ENCODE assay signal across 2 cellular contexts in the genomic region with DNA sequence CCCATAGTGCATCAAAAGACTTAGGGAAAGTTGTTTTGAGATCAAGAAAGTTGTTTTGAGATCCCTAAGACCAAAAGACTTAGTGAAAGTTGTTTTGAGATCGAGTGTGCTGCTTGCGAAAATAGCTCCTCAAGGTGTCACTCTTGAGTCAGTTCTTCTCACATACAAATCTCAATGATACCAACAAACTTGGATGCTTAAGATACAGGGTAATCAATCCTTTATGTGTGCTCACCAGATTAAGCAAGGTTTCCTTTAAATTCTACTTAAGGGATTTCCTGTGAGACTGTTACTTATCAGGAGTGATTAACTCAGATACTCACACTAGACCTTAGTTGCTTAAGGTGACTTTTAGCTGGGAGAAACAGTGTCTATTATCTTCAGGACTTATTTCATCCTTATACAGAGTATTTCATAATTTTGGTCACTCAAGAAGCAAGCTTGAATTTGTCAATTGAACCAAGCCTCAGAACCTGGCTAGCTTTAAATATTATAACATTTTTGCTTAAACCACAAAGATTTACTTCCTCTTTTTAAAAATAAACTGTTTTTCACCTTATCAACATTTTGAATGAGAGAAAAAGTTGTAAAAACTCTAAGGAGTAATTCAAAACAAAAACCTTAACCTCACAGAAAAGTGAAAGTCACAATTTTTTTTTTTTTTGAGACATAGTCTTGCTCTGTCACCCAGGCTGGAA.
A peak's percentile ranks its signal among the peaks of the same experiment; 100 is the strongest.
TF ChIP-seq lines count a peak whose summit lies in the region.

No MANE protein-coding gene starts in this region.

TF ChIP-seq in GM12891, 5 proteins besides CTCF, POLR2A, EP300 and RAD21 (continued from another document):
- TF ChIP-seq SPI1 (IDR thresholded peaks at IDR 0.05; ENCODE audit: low read depth, low read length): no peak
- no peak for TF ChIP-seq PAX5 (IDR thresholded peaks at IDR 0.05; ENCODE audit: insufficient read depth, low read length, severe bottlenecking)
- TF ChIP-seq POLR2AphosphoS5 (IDR thresholded peaks at IDR 0.05; ENCODE audit: low read depth, low read length): no peak
- TF ChIP-seq POU2F2 (IDR thresholded peaks at IDR 0.05; ENCODE audit: low read depth, low read length): no peak

TF ChIP-seq in K562, 482 proteins besides CTCF, POLR2A, EP300 and RAD21 (continued from another document and continues in another):
- TF ChIP-seq, protein P1, sequence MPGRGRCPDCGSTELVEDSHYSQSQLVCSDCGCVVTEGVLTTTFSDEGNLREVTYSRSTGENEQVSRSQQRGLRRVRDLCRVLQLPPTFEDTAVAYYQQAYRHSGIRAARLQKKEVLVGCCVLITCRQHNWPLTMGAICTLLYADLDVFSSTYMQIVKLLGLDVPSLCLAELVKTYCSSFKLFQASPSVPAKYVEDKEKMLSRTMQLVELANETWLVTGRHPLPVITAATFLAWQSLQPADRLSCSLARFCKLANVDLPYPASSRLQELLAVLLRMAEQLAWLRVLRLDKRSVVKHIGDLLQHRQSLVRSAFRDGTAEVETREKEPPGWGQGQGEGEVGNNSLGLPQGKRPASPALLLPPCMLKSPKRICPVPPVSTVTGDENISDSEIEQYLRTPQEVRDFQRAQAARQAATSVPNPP (IDR thresholded peaks at IDR 0.05; ENCODE audit: borderline replicate concordance, insufficient read depth, insufficient read length): no peak
- TF ChIP-seq RCOR1 (IDR thresholded peaks at IDR 0.05; ENCODE audit: borderline replicate concordance in 1 of 2, low read depth in 2 of 2, low read length in 2 of 2): peak in 1 of 2 experiments; percentile 22; a peak in 2 of 4 replicates
- TF ChIP-seq, protein P2, sequence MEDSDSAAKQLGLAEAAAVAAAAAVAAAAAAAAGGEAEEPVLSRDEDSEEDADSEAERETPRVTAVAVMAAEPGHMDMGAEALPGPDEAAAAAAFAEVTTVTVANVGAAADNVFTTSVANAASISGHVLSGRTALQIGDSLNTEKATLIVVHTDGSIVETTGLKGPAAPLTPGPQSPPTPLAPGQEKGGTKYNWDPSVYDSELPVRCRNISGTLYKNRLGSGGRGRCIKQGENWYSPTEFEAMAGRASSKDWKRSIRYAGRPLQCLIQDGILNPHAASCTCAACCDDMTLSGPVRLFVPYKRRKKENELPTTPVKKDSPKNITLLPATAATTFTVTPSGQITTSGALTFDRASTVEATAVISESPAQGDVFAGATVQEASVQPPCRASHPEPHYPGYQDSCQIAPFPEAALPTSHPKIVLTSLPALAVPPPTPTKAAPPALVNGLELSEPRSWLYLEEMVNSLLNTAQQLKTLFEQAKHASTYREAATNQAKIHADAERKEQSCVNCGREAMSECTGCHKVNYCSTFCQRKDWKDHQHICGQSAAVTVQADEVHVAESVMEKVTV (CRISPR knock-in tag; IDR thresholded peaks at IDR 0.05): peak; percentile 61
- TF ChIP-seq MYC (IDR thresholded peaks at IDR 0.05; ENCODE audit: low read depth, low read length): no peak
- no peak for TF ChIP-seq MYC (CRISPR knock-in tag; IDR thresholded peaks at IDR 0.05; ENCODE audit: borderline replicate concordance, low read depth)
- no peak for TF ChIP-seq KLF6 (CRISPR knock-in tag; IDR thresholded peaks at IDR 0.05; ENCODE audit: borderline replicate concordance)
- TF ChIP-seq SMARCA5 (IDR thresholded peaks at IDR 0.05): peak; percentile 46; the same call in 1 of the 2 replicates
- TF ChIP-seq, protein P3, sequence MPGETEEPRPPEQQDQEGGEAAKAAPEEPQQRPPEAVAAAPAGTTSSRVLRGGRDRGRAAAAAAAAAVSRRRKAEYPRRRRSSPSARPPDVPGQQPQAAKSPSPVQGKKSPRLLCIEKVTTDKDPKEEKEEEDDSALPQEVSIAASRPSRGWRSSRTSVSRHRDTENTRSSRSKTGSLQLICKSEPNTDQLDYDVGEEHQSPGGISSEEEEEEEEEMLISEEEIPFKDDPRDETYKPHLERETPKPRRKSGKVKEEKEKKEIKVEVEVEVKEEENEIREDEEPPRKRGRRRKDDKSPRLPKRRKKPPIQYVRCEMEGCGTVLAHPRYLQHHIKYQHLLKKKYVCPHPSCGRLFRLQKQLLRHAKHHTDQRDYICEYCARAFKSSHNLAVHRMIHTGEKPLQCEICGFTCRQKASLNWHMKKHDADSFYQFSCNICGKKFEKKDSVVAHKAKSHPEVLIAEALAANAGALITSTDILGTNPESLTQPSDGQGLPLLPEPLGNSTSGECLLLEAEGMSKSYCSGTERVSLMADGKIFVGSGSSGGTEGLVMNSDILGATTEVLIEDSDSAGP (CRISPR knock-in tag; IDR thresholded peaks at IDR 0.05): no peak
- TF ChIP-seq CEBPB (tag; IDR thresholded peaks at IDR 0.05): peak; percentile 65; the same call in 1 of the 2 replicates
- no peak for TF ChIP-seq ZNF707 (CRISPR knock-in tag; conservative IDR thresholded peaks at IDR 0.05)
- TF ChIP-seq ARID2 (IDR thresholded peaks at IDR 0.05): 0 out of 2 replicates have a peak, but pooled peaks have one; percentile 54
- peak; percentile 40; the same call in 1 of the 2 replicates for TF ChIP-seq ELF2 (CRISPR knock-in tag; IDR thresholded peaks at IDR 0.05)
- TF ChIP-seq, protein P4, sequence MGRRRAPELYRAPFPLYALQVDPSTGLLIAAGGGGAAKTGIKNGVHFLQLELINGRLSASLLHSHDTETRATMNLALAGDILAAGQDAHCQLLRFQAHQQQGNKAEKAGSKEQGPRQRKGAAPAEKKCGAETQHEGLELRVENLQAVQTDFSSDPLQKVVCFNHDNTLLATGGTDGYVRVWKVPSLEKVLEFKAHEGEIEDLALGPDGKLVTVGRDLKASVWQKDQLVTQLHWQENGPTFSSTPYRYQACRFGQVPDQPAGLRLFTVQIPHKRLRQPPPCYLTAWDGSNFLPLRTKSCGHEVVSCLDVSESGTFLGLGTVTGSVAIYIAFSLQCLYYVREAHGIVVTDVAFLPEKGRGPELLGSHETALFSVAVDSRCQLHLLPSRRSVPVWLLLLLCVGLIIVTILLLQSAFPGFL (CRISPR knock-in tag; IDR thresholded peaks at IDR 0.05): no peak
- TF ChIP-seq KLF16 (IDR thresholded peaks at IDR 0.05): 0 out of 2 replicates have a peak, but pooled peaks have one; percentile 13
- peak; percentile 25; the same call in 1 of the 2 replicates for TF ChIP-seq ZNF239 (CRISPR knock-in tag; IDR thresholded peaks at IDR 0.05)
- TF ChIP-seq TRIM28 (IDR thresholded peaks at IDR 0.05): no peak; the same call in 1 of the 2 replicates
- TF ChIP-seq, protein P5, sequence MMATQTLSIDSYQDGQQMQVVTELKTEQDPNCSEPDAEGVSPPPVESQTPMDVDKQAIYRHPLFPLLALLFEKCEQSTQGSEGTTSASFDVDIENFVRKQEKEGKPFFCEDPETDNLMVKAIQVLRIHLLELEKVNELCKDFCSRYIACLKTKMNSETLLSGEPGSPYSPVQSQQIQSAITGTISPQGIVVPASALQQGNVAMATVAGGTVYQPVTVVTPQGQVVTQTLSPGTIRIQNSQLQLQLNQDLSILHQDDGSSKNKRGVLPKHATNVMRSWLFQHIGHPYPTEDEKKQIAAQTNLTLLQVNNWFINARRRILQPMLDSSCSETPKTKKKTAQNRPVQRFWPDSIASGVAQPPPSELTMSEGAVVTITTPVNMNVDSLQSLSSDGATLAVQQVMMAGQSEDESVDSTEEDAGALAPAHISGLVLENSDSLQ (IDR thresholded peaks at IDR 0.05): peak; percentile 42
- no peak for TF ChIP-seq IRF2 (CRISPR knock-in tag; IDR thresholded peaks at IDR 0.05)
- TF ChIP-seq, protein P6, sequence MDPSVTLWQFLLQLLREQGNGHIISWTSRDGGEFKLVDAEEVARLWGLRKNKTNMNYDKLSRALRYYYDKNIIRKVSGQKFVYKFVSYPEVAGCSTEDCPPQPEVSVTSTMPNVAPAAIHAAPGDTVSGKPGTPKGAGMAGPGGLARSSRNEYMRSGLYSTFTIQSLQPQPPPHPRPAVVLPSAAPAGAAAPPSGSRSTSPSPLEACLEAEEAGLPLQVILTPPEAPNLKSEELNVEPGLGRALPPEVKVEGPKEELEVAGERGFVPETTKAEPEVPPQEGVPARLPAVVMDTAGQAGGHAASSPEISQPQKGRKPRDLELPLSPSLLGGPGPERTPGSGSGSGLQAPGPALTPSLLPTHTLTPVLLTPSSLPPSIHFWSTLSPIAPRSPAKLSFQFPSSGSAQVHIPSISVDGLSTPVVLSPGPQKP (CRISPR knock-in tag; IDR thresholded peaks at IDR 0.05): no peak
- TF ChIP-seq ZFP1 (CRISPR knock-in tag; IDR thresholded peaks at IDR 0.05): no peak
- peak; percentile 37; the same call in 1 of the 2 replicates for TF ChIP-seq GTF2E2 (tag; IDR thresholded peaks at IDR 0.05)
- peak; percentile 47 for TF ChIP-seq BRD9 (IDR thresholded peaks at IDR 0.05; ENCODE audit: low read depth, partially characterized antibody)
- no peak for TF ChIP-seq MEF2A (IDR thresholded peaks at IDR 0.05; ENCODE audit: control insufficient read depth, low read depth, low read length)
- no peak for TF ChIP-seq SIN3A (IDR thresholded peaks at IDR 0.05; ENCODE audit: borderline replicate concordance in 2 of 2, control insufficient read depth in 1 of 2, low read depth in 2 of 2, low read length in 2 of 2)
- no peak for TF ChIP-seq ZNF121 (CRISPR knock-in tag; conservative IDR thresholded peaks at IDR 0.05)
- peak; percentile 35; the same call in 1 of the 2 replicates for TF ChIP-seq CTBP1 (IDR thresholded peaks at IDR 0.05; ENCODE audit: borderline replicate concordance)
- no peak for TF ChIP-seq NRF1 (conservative IDR thresholded peaks at IDR 0.05 in 1 of 2, IDR thresholded peaks at IDR 0.05 in 1 of 2)
- TF ChIP-seq ZNF696 (CRISPR knock-in tag; conservative IDR thresholded peaks at IDR 0.05): 0 out of 2 replicates have a peak, but pooled peaks have one; percentile 56
- TF ChIP-seq POLR2G (IDR thresholded peaks at IDR 0.05; ENCODE audit: low read depth, low read length): no peak
- no peak for TF ChIP-seq ZNF165 (CRISPR knock-in tag; IDR thresholded peaks at IDR 0.05; ENCODE audit: borderline replicate concordance)
- TF ChIP-seq PHF21A (IDR thresholded peaks at IDR 0.05; ENCODE audit: borderline replicate concordance, low read depth): 0 out of 2 replicates have a peak, but pooled peaks have one; percentile 18
- TF ChIP-seq CBX2 (IDR thresholded peaks at IDR 0.05; ENCODE audit: insufficient read depth, low read length, poor library complexity, severe bottlenecking): no peak
- no peak for TF ChIP-seq SIN3B (IDR thresholded peaks at IDR 0.05; ENCODE audit: low read depth)
- TF ChIP-seq SNIP1 (IDR thresholded peaks at IDR 0.05; ENCODE audit: low read depth): no peak
- TF ChIP-seq, protein P7, sequence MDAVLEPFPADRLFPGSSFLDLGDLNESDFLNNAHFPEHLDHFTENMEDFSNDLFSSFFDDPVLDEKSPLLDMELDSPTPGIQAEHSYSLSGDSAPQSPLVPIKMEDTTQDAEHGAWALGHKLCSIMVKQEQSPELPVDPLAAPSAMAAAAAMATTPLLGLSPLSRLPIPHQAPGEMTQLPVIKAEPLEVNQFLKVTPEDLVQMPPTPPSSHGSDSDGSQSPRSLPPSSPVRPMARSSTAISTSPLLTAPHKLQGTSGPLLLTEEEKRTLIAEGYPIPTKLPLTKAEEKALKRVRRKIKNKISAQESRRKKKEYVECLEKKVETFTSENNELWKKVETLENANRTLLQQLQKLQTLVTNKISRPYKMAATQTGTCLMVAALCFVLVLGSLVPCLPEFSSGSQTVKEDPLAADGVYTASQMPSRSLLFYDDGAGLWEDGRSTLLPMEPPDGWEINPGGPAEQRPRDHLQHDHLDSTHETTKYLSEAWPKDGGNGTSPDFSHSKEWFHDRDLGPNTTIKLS (IDR thresholded peaks at IDR 0.05; ENCODE audit: borderline replicate concordance, low read depth): no peak
- no peak for TF ChIP-seq CEBPG (CRISPR knock-in tag; IDR thresholded peaks at IDR 0.05)
- TF ChIP-seq CEBPG (tag; conservative IDR thresholded peaks at IDR 0.05 in 1 of 2, IDR thresholded peaks at IDR 0.05 in 1 of 2): peak; percentile 53 to 71; a peak in 3 of 4 replicates
- no peak for TF ChIP-seq CXXC5 (CRISPR knock-in tag; IDR thresholded peaks at IDR 0.05)
- peak; percentile 39; the same call in 1 of the 2 replicates for TF ChIP-seq NBN (IDR thresholded peaks at IDR 0.05; ENCODE audit: low read depth)
- TF ChIP-seq, protein P8, sequence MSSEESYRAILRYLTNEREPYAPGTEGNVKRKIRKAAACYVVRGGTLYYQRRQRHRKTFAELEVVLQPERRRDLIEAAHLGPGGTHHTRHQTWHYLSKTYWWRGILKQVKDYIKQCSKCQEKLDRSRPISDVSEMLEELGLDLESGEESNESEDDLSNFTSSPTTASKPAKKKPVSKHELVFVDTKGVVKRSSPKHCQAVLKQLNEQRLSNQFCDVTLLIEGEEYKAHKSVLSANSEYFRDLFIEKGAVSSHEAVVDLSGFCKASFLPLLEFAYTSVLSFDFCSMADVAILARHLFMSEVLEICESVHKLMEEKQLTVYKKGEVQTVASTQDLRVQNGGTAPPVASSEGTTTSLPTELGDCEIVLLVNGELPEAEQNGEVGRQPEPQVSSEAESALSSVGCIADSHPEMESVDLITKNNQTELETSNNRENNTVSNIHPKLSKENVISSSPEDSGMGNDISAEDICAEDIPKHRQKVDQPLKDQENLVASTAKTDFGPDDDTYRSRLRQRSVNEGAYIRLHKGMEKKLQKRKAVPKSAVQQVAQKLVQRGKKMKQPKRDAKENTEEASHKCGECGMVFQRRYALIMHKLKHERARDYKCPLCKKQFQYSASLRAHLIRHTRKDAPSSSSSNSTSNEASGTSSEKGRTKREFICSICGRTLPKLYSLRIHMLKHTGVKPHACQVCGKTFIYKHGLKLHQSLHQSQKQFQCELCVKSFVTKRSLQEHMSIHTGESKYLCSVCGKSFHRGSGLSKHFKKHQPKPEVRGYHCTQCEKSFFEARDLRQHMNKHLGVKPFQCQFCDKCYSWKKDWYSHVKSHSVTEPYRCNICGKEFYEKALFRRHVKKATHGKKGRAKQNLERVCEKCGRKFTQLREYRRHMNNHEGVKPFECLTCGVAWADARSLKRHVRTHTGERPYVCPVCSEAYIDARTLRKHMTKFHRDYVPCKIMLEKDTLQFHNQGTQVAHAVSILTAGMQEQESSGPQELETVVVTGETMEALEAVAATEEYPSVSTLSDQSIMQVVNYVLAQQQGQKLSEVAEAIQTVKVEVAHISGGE (CRISPR knock-in tag; IDR thresholded peaks at IDR 0.05): peak in 1 of 3 experiments; percentile 56; a peak in 1 of 6 replicates
- peak; percentile 24; the same call in 1 of the 2 replicates for TF ChIP-seq TEAD4 (IDR thresholded peaks at IDR 0.05; ENCODE audit: low read length)
- no peak for TF ChIP-seq TEAD4 (CRISPR knock-in tag; IDR thresholded peaks at IDR 0.05; ENCODE audit: borderline replicate concordance)
- TF ChIP-seq, protein P9, sequence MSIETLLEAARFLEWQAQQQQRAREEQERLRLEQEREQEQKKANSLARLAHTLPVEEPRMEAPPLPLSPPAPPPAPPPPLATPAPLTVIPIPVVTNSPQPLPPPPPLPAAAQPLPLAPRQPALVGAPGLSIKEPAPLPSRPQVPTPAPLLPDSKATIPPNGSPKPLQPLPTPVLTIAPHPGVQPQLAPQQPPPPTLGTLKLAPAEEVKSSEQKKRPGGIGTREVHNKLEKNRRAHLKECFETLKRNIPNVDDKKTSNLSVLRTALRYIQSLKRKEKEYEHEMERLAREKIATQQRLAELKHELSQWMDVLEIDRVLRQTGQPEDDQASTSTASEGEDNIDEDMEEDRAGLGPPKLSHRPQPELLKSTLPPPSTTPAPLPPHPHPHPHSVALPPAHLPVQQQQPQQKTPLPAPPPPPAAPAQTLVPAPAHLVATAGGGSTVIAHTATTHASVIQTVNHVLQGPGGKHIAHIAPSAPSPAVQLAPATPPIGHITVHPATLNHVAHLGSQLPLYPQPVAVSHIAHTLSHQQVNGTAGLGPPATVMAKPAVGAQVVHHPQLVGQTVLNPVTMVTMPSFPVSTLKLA (conservative IDR thresholded peaks at IDR 0.05): 0 out of 4 replicates have a peak, but pooled peaks have one; percentile 23 to 24
- 0 out of 2 replicates have a peak, but pooled peaks have one; percentile 43 for TF ChIP-seq ZZZ3 (IDR thresholded peaks at IDR 0.05)
